Comparison of ENCODE assay signal across 35 cellular contexts in genomic region chr13:60716296-60716695, GRCh38.
"Had no signal": no experiment of that assay in that cellular context is flagged by ENCODE, and none has a peak within 500 bp of the region (broad histone marks: within the 10 kb centered on the region; RNA-seq: fewer than 3 reads in every experiment).

No MANE protein-coding gene starts in this region.

- H3K4me3 Mint-ChIP-seq: activated CD4-positive, alpha-beta memory T cell treated with anti-CD3 and anti-CD28 coated beads, Interleukin-2, amount 10 ng/mL, durations not matched to agents 7 days and 5 days; activated CD4-positive, alpha-beta T cell treated with anti-CD3 and anti-CD28 coated beads, Interleukin-2, amount 10 ng/mL, durations not matched to agents 7 days and 5 days; activated T-cell treated with anti-CD3 and anti-CD28 coated beads, Interleukin-2, amount 50 U/mL, for 24 hours; activated T-helper 17 cell treated with anti-CD3 and anti-CD28 coated beads, Interleukin-2, amount 50 U/mL, for 72 hours; naive thymus-derived CD8-positive, alpha-beta T cell; neural crest cell; stimulated activated memory B cell treated with anti-CD40 and anti-IgM and Interleukin-4, amounts not matched to agents 10 μg/mL and 1 μg/mL and 100 μg/mL, for 72 hours; stimulated activated naive CD8-positive, alpha-beta T cell treated with anti-CD3 and anti-CD28 coated beads, Interleukin-15, amount 100 ng/mL, for 72 hours; T-helper 17 cell had no signal

- H3K4me1 ChIP-seq: breast epithelium, esophagus muscularis mucosa, foreskin keratinocyte, heart left ventricle, lower lobe of right lung, pancreas, prostate gland, suprapubic skin, tibial artery had no signal

- H3K4me2 ChIP-seq: smooth muscle cell had no signal

- H3K4me3 ChIP-seq: breast epithelium, esophagus muscularis mucosa, heart left ventricle, lower lobe of right lung, pancreas, prostate gland, smooth muscle cell, suprapubic skin, tibial artery had no signal

- ATAC-seq: activated T-helper 17 cell treated with anti-CD3 and anti-CD28 coated beads, Interleukin-2, amount 50 U/mL, for 72 hours; foreskin keratinocyte; heart left ventricle; left lobe of liver; lower lobe of right lung; naive thymus-derived CD8-positive, alpha-beta T cell; pancreas; stimulated activated memory B cell treated with anti-CD40 and anti-IgM and Interleukin-4, amounts not matched to agents 10 μg/mL and 1 μg/mL and 100 μg/mL, for 72 hours; stimulated activated naive CD8-positive, alpha-beta T cell treated with anti-CD3 and anti-CD28 coated beads, Interleukin-15, amount 100 ng/mL, for 72 hours; T-helper 17 cell had no signal

- H3K27me3 Mint-ChIP-seq: activated CD4-positive, alpha-beta memory T cell treated with anti-CD3 and anti-CD28 coated beads, Interleukin-2, amount 10 ng/mL, durations not matched to agents 7 days and 5 days; activated CD4-positive, alpha-beta T cell treated with anti-CD3 and anti-CD28 coated beads, Interleukin-2, amount 10 ng/mL, durations not matched to agents 7 days and 5 days; activated T-cell treated with anti-CD3 and anti-CD28 coated beads, Interleukin-2, amount 50 U/mL, for 24 hours; activated T-helper 17 cell treated with anti-CD3 and anti-CD28 coated beads, Interleukin-2, amount 50 U/mL, for 72 hours; naive thymus-derived CD8-positive, alpha-beta T cell; stimulated activated memory B cell treated with anti-CD40 and anti-IgM and Interleukin-4, amounts not matched to agents 10 μg/mL and 1 μg/mL and 100 μg/mL, for 72 hours; stimulated activated naive CD8-positive, alpha-beta T cell treated with anti-CD3 and anti-CD28 coated beads, Interleukin-15, amount 100 ng/mL, for 72 hours; T-helper 17 cell had no signal

- H3K36me3 Mint-ChIP-seq: naive thymus-derived CD8-positive, alpha-beta T cell; stimulated activated memory B cell treated with anti-CD40 and anti-IgM and Interleukin-4, amounts not matched to agents 10 μg/mL and 1 μg/mL and 100 μg/mL, for 72 hours had no signal

- H3K27ac ChIP-seq: breast epithelium, esophagus muscularis mucosa, foreskin keratinocyte, heart left ventricle, lower lobe of right lung, pancreas, prostate gland, suprapubic skin, tibial artery had no signal

- H3K36me3 ChIP-seq: breast epithelium, esophagus muscularis mucosa, heart left ventricle, lower lobe of right lung, pancreas, prostate gland, suprapubic skin, tibial artery had no signal

- H3K9me3 ChIP-seq: breast epithelium, esophagus muscularis mucosa, heart left ventricle, lower lobe of right lung, pancreas, prostate gland, suprapubic skin, tibial artery had no signal

- DNase-seq: activated CD4-positive, alpha-beta memory T cell treated with anti-CD3 and anti-CD28 coated beads, Interleukin-2, amount 10 ng/mL, durations not matched to agents 7 days and 5 days; activated CD4-positive, alpha-beta T cell treated with anti-CD3 and anti-CD28 coated beads, Interleukin-2, amount 10 ng/mL, durations not matched to agents 7 days and 5 days; activated CD4-positive, CD25-positive, alpha-beta regulatory T cell treated with anti-CD3 and anti-CD28 coated beads, Interleukin-2, amount 50 U/mL, for 72 hours; activated CD8-positive, alpha-beta memory T cell treated with anti-CD3 and anti-CD28 coated beads, Interleukin-2, amount 50 U/mL, for 48 hours; activated gamma-delta T cell treated with Interleukin-2 at 50 U/mL for 16 hours; activated naive CD4-positive, alpha-beta T cell treated with anti-CD3 and anti-CD28 coated beads, Interleukin-2, amount 50 U/mL, for 16 hours; activated T-cell treated with anti-CD3 and anti-CD28 coated beads, Interleukin-2, amount 50 U/mL, for 24 hours; dermis blood vessel endothelial cell; effector CD4-positive, alpha-beta T cell; foreskin keratinocyte; heart left ventricle; kidney glomerular epithelial cell; lower lobe of right lung; mesenchymal stem cell; naive thymus-derived CD8-positive, alpha-beta T cell; nucleus accumbens; pancreas; retina; stimulated activated CD4-positive, alpha-beta T cell treated with anti-CD3 and anti-CD28 coated beads, Interleukin-1b, Interleukin-23, amount 100 ng/mL, for 48 hours; stimulated activated CD4-positive, alpha-beta T cell treated with anti-CD3 and anti-CD28 coated beads, Interleukin-4, amount 100 ng/mL, for 4 hours; stimulated activated CD8-positive, alpha-beta memory T cell treated with anti-CD3 and anti-CD28 coated beads, Interleukin-4, amount 100 ng/mL, for 48 hours; stimulated activated naive CD8-positive, alpha-beta T cell treated with anti-CD3 and anti-CD28 coated beads, Interleukin-15, amount 100 ng/mL, for 72 hours; T-helper 17 cell; T1000; tibial artery had no signal

- H3K4me1 Mint-ChIP-seq: activated CD4-positive, alpha-beta memory T cell treated with anti-CD3 and anti-CD28 coated beads, Interleukin-2, amount 10 ng/mL, durations not matched to agents 7 days and 5 days; activated CD4-positive, alpha-beta T cell treated with anti-CD3 and anti-CD28 coated beads, Interleukin-2, amount 10 ng/mL, durations not matched to agents 7 days and 5 days; activated T-helper 17 cell treated with anti-CD3 and anti-CD28 coated beads, Interleukin-2, amount 50 U/mL, for 72 hours; naive thymus-derived CD8-positive, alpha-beta T cell; neural crest cell; stimulated activated memory B cell treated with anti-CD40 and anti-IgM and Interleukin-4, amounts not matched to agents 10 μg/mL and 1 μg/mL and 100 μg/mL, for 72 hours; stimulated activated naive CD8-positive, alpha-beta T cell treated with anti-CD3 and anti-CD28 coated beads, Interleukin-15, amount 100 ng/mL, for 72 hours; T-helper 17 cell had no signal

- H3K27me3 ChIP-seq: breast epithelium, esophagus muscularis mucosa, foreskin keratinocyte, heart left ventricle, pancreas, suprapubic skin, tibial artery had no signal

- FAIRE-seq: colon, pancreas had no signal

- H3K9me3 Mint-ChIP-seq: activated CD4-positive, alpha-beta memory T cell treated with anti-CD3 and anti-CD28 coated beads, Interleukin-2, amount 10 ng/mL, durations not matched to agents 7 days and 5 days; neural crest cell; stimulated activated memory B cell treated with anti-CD40 and anti-IgM and Interleukin-4, amounts not matched to agents 10 μg/mL and 1 μg/mL and 100 μg/mL, for 72 hours had no signal
